In genomic region chrX:131067216-131067615, GRCh38 we compare ENCODE assay signal across 28 cellular contexts. TPM values are rescaled to one million over a fixed set of nuclear protein-coding genes. Genes with fewer than 3 reads are reported as not detected.
"Had no signal": no experiment of that assay in that cellular context is flagged by ENCODE, and none has a peak within 500 bp of the region (broad histone marks: within the 10 kb centered on the region; RNA-seq: fewer than 3 reads in every experiment).

No MANE protein-coding gene starts in this region.

- H3K4me1 ChIP-seq: lower lobe of right lung, prostate gland, right atrium auricular region, thyroid gland had no signal

- H3K27me3 ChIP-seq: brain microvascular endothelial cell, thyroid gland had no signal

- H3K4me3 ChIP-seq: lower lobe of right lung, prostate gland, right atrium auricular region, thyroid gland had no signal

- H3K36me3 Mint-ChIP-seq: activated naive CD4-positive, alpha-beta T cell treated with anti-CD3 and anti-CD28 coated beads, Interleukin-2, amount 10 ng/mL, durations not matched to agents 7 days and 5 days had no signal

- ATAC-seq: activated CD4-positive, CD25-positive, alpha-beta regulatory T cell treated with anti-CD3 and anti-CD28 coated beads, Interleukin-2, amount 50 U/mL, for 24 hours; activated CD8-positive, alpha-beta T cell treated with anti-CD3 and anti-CD28 coated beads, Interleukin-2, amount 10 ng/mL, durations not matched to agents 7 days and 5 days; activated naive CD8-positive, alpha-beta T cell treated with anti-CD3 and anti-CD28 coated beads, Interleukin-2, amount 50 U/mL, for 24 hours; left colon; lower lobe of right lung had no signal

- H3K36me3 ChIP-seq: brain microvascular endothelial cell, lower lobe of right lung, prostate gland, right atrium auricular region, thyroid gland had no signal

- H3K27ac ChIP-seq: brain microvascular endothelial cell, lower lobe of right lung, prostate gland, right atrium auricular region, thyroid gland had no signal

- H3K9me3 ChIP-seq: lower lobe of right lung, prostate gland, right atrium auricular region, thyroid gland had no signal

- H3K4me1 Mint-ChIP-seq: activated CD4-positive, alpha-beta T cell treated with anti-CD3 and anti-CD28 coated beads, Interleukin-2, amount 10 ng/mL, durations not matched to agents 7 days and 5 days; activated naive CD4-positive, alpha-beta T cell treated with anti-CD3 and anti-CD28 coated beads, Interleukin-2, amount 10 ng/mL, durations not matched to agents 7 days and 5 days; activated naive CD8-positive, alpha-beta T cell treated with anti-CD3 and anti-CD28 coated beads, Interleukin-2, amount 50 U/mL, for 24 hours had no signal

- DNase-seq: activated CD4-positive, alpha-beta T cell treated with anti-CD3 and anti-CD28 coated beads, Interleukin-2, amount 10 ng/mL, durations not matched to agents 7 days and 5 days; activated CD8-positive, alpha-beta T cell treated with anti-CD3 and anti-CD28 coated beads, Interleukin-2, amount 10 ng/mL, durations not matched to agents 7 days and 5 days; activated effector memory CD4-positive, alpha-beta T cell treated with Interleukin-2 at 50 U/mL for 16 hours; activated naive CD4-positive, alpha-beta T cell treated with anti-CD3 and anti-CD28 coated beads, Interleukin-2, amount 10 ng/mL, durations not matched to agents 7 days and 5 days; activated naive CD8-positive, alpha-beta T cell treated with anti-CD3 and anti-CD28 coated beads, Interleukin-2, amount 50 U/mL, for 24 hours; activated T-cell treated with anti-CD3 and anti-CD28 coated beads, Interleukin-2, amount 50 U/mL, for 48 hours; aorta; brain microvascular endothelial cell; central memory CD4-positive, alpha-beta T cell; foreskin melanocyte; head of caudate nucleus; islet precursor cell; left colon; lower lobe of right lung; midbrain; stimulated activated CD4-positive, alpha-beta T cell treated with anti-CD3 and anti-CD28 coated beads, Interleukin-12 subunit alpha, Interleukin-12 subunit beta, amount 100 ng/mL, for 4 hours; stimulated activated CD4-positive, alpha-beta T cell treated with anti-CD3 and anti-CD28 coated beads, Interleukin-1b, Interleukin-23, amount 100 ng/mL, for 48 hours; stimulated activated CD8-positive, alpha-beta memory T cell treated with anti-CD3 and anti-CD28 coated beads, Interleukin-4, amount 100 ng/mL, for 48 hours; stimulated activated naive CD4-positive, alpha-beta T cell; thyroid gland had no signal

- H3K4me3 Mint-ChIP-seq: activated CD4-positive, alpha-beta T cell treated with anti-CD3 and anti-CD28 coated beads, Interleukin-2, amount 10 ng/mL, durations not matched to agents 7 days and 5 days; activated CD8-positive, alpha-beta T cell treated with anti-CD3 and anti-CD28 coated beads, Interleukin-2, amount 10 ng/mL, durations not matched to agents 7 days and 5 days; activated naive CD4-positive, alpha-beta T cell treated with anti-CD3 and anti-CD28 coated beads, Interleukin-2, amount 10 ng/mL, durations not matched to agents 7 days and 5 days; activated naive CD8-positive, alpha-beta T cell treated with anti-CD3 and anti-CD28 coated beads, Interleukin-2, amount 50 U/mL, for 24 hours had no signal

- H3K27ac Mint-ChIP-seq: activated CD4-positive, alpha-beta T cell treated with anti-CD3 and anti-CD28 coated beads, Interleukin-2, amount 10 ng/mL, durations not matched to agents 7 days and 5 days; activated CD8-positive, alpha-beta T cell treated with anti-CD3 and anti-CD28 coated beads, Interleukin-2, amount 10 ng/mL, durations not matched to agents 7 days and 5 days; activated naive CD4-positive, alpha-beta T cell treated with anti-CD3 and anti-CD28 coated beads, Interleukin-2, amount 10 ng/mL, durations not matched to agents 7 days and 5 days; activated naive CD8-positive, alpha-beta T cell treated with anti-CD3 and anti-CD28 coated beads, Interleukin-2, amount 50 U/mL, for 24 hours had no signal

- H3K9me3 Mint-ChIP-seq: activated CD4-positive, alpha-beta T cell treated with anti-CD3 and anti-CD28 coated beads, Interleukin-2, amount 10 ng/mL, durations not matched to agents 7 days and 5 days; activated naive CD4-positive, alpha-beta T cell treated with anti-CD3 and anti-CD28 coated beads, Interleukin-2, amount 10 ng/mL, durations not matched to agents 7 days and 5 days; activated naive CD8-positive, alpha-beta T cell treated with anti-CD3 and anti-CD28 coated beads, Interleukin-2, amount 50 U/mL, for 24 hours; neural crest cell had no signal

RNA-seq across cellular contexts. Expression of gene ARHGAP36, which starts 9.1 kb away (rescaled TPM):
- total RNA-seq: activated CD4-positive, alpha-beta T cell treated with anti-CD3 and anti-CD28 coated beads, Interleukin-2, amount 10 ng/mL, durations not matched to agents 7 days and 5 days; activated CD8-positive, alpha-beta T cell treated with anti-CD3 and anti-CD28 coated beads, Interleukin-2, amount 10 ng/mL, durations not matched to agents 7 days and 5 days; aorta; epithelial cell of proximal tubule; lower lobe of right lung; osteocyte; right atrium auricular region; T-helper 1 cell treated with Interleukin-12 subunit alpha and Interleukin-12 subunit beta and Interleukin-4 antibody, amounts not matched to agents 30 ng/mL and 1 ng/mL, for 36 hours; thyroid gland; ureter had no signal
- polyA plus RNA-seq: aorta had no signal
